ENCODE assay signal across 7 cellular contexts in genomic region chr2:205686231-205687017, GRCh38. TPM values are rescaled to one million over a fixed set of nuclear protein-coding genes. Genes with fewer than 3 reads are reported as not detected.
DNase-seq lines count a peak whose midpoint lies in the region; ATAC-seq and TF ChIP-seq lines count a peak whose summit lies in the region.

No MANE protein-coding gene starts in this region.

- no peak overlapping the region for H3T11ph ChIP-seq in H9 (ENCODE audit: low read length)

- no peak overlapping the region for H3K4ac ChIP-seq in H9 (ENCODE audit: low read depth, low read length)

- H3K23ac ChIP-seq in H9 (ENCODE audit: insufficient read length, low read depth, low read length) = no peak overlapping the region

- no peaks in the 10 kb centered on the region for H3K79me1 ChIP-seq in H9 (ENCODE audit: insufficient read depth, low read depth, low read length, poor library complexity, severe bottlenecking)

- H4K5ac ChIP-seq in H9 (ENCODE audit: insufficient read length, low read depth, low read length) = no peak overlapping the region

- peak overlapping the region in 2 of 3 experiments; percentile 28 to 57; a peak in 2 of 7 replicates for H3K27ac Mint-ChIP-seq in H9
- H3K27ac Mint-ChIP-seq in activated CD8-positive, alpha-beta T cell treated with anti-CD3 and anti-CD28 coated beads, Interleukin-2, amount 10 ng/mL, durations not matched to agents 7 days and 5 days = no peak overlapping the region

- H3K4me3 ChIP-seq in hepatocyte = peak overlapping the region; percentile 68
- peak overlapping the region; percentile 55 to 75 (median 64) for H3K4me3 ChIP-seq in skin epidermis

- peaks cover 62 to 71% of the 10 kb centered on the region in 2 experiments for H3K4me1 Mint-ChIP-seq in H9
- H3K4me1 Mint-ChIP-seq in activated CD8-positive, alpha-beta T cell treated with anti-CD3 and anti-CD28 coated beads, Interleukin-2, amount 10 ng/mL, durations not matched to agents 7 days and 5 days (ENCODE audit: low read depth) = peaks cover 37% of the 10 kb centered on the region

- H2AK5ac ChIP-seq in H9 (ENCODE audit: insufficient read length, low read length) = no peak overlapping the region

- peak overlapping the region; percentile 42 for H3K4me2 ChIP-seq in H9 (ENCODE audit: insufficient read depth, insufficient read length, low read length)
- peak overlapping the region; percentile 98 for H3K4me2 ChIP-seq in hepatocyte

- H3K56ac ChIP-seq in H9 (ENCODE audit: insufficient read length, low read depth, low read length) = no peak overlapping the region

- H3K27ac ChIP-seq in H9 (ENCODE audit: insufficient read length, low read depth, low read length) (no peak overlapping the region), hepatocyte (no peak overlapping the region), skin epidermis (peak overlapping the region in 15 of 21 experiments; percentile 62 to 96 (median 80))

- H4K91ac ChIP-seq in H9 (ENCODE audit: insufficient read length, low read depth, low read length) = no peak overlapping the region

- ATAC-seq in activated CD8-positive, alpha-beta T cell treated with anti-CD3 and anti-CD28 coated beads, Interleukin-2, amount 10 ng/mL, durations not matched to agents 7 days and 5 days = no peak
- ATAC-seq in HG02763 (IDR thresholded peaks at IDR 0.05; ENCODE audit: unreplicated experiment) = no peak

- H3K9me3 ChIP-seq in H9 (ENCODE audit: control insufficient read depth, low read depth, low read length) (no peaks in the 10 kb centered on the region), hepatocyte (ENCODE audit: low read depth) (no peaks in the 10 kb centered on the region)

- no peaks in the 10 kb centered on the region for H3K9me2 ChIP-seq in hepatocyte (replicated peaks; ENCODE audit: insufficient read depth)

- H2AFZ ChIP-seq in H9 (ENCODE audit: low read length) (no peak overlapping the region), hepatocyte (peak overlapping the region; percentile 38)

- peaks cover 72% of the 10 kb centered on the region for H3K27me3 Mint-ChIP-seq in H9 (ENCODE audit: low read depth)
- H3K27me3 Mint-ChIP-seq in activated CD8-positive, alpha-beta T cell treated with anti-CD3 and anti-CD28 coated beads, Interleukin-2, amount 10 ng/mL, durations not matched to agents 7 days and 5 days (ENCODE audit: low read depth) = peaks cover 72% of the 10 kb centered on the region

- H2BK15ac ChIP-seq in H9 (ENCODE audit: low read depth, low read length) = no peak overlapping the region

- TF ChIP-seq CTCF in H9 (conservative IDR thresholded peaks at IDR 0.05) = peak; percentile 42; the same call in 2 of the 3 replicates
- peak; percentile 41 for TF ChIP-seq CTCF in hepatocyte (IDR thresholded peaks at IDR 0.05; ENCODE audit: poor library complexity)
- no peak for TF ChIP-seq CTCF in GM20000 (IDR thresholded peaks at IDR 0.05; ENCODE audit: extremely low read depth, missing control alignments)

- H3K18ac ChIP-seq in H9 (ENCODE audit: insufficient read length, low read depth, low read length) = peak overlapping the region; percentile 39

- H3K4me3 Mint-ChIP-seq in H9 = peak overlapping the region; percentile 74 to 82
- peak overlapping the region; percentile 65 for H3K4me3 Mint-ChIP-seq in activated CD8-positive, alpha-beta T cell treated with anti-CD3 and anti-CD28 coated beads, Interleukin-2, amount 10 ng/mL, durations not matched to agents 7 days and 5 days

- H2BK12ac ChIP-seq in H9 (ENCODE audit: insufficient read length, low read depth, low read length) = no peak overlapping the region

- CTCF ChIA-PET in activated CD8-positive, alpha-beta T cell treated with anti-CD3 and anti-CD28 coated beads, Interleukin-2, amount 10 ng/mL, durations not matched to agents 7 days and 5 days (lab: Charles Lee) = no interaction called here

- POLR2A ChIA-PET in activated CD8-positive, alpha-beta T cell treated with anti-CD3 and anti-CD28 coated beads, Interleukin-2, amount 10 ng/mL, durations not matched to agents 7 days and 5 days (lab: Charles Lee) = no interaction called here

- H4K20me1 ChIP-seq in H9 (ENCODE audit: control insufficient read depth, insufficient read depth, insufficient read length) (no peaks in the 10 kb centered on the region), hepatocyte (ENCODE audit: insufficient read depth, poor library complexity, severe bottlenecking) (peaks cover 2% of the 10 kb centered on the region)

- no peaks in the 10 kb centered on the region for H3K36me3 ChIP-seq in hepatocyte (replicated peaks; ENCODE audit: insufficient read depth, low read depth)

- H4K8ac ChIP-seq in H9 (replicated peaks; ENCODE audit: insufficient read length, low read depth, low read length) = no peak overlapping the region

- H3K23me2 ChIP-seq in H9 (ENCODE audit: insufficient read length, low read depth, low read length, poor library complexity, severe bottlenecking) = peaks cover 40% of the 10 kb centered on the region

- no CpG with 5 or more reads among the region's 43 CpGs for WGBS in H9 (ENCODE audit: extremely low coverage, insufficient read length, low lambda C conversion rate)
- WGBS in hepatocyte (ENCODE audit: low lambda C conversion rate, missing lambda C conversion rate) = 6% methylated on average over 40 of the region's 43 CpGs

- H3K14ac ChIP-seq in H9 (ENCODE audit: insufficient read depth, low read length) = peak overlapping the region; percentile 52; the same call in 1 of the 2 replicates

- peaks cover 2% of the 10 kb centered on the region; the same call in 1 of the 2 replicates for H3K79me2 ChIP-seq in H9 (ENCODE audit: insufficient read depth, low read length)
- H3K79me2 ChIP-seq in hepatocyte = peaks cover 84% of the 10 kb centered on the region

- H3K9me3 Mint-ChIP-seq in H9 = no peaks in the 10 kb centered on the region; a peak in 1 of 5 replicates
- H3K9me3 Mint-ChIP-seq in activated CD8-positive, alpha-beta T cell treated with anti-CD3 and anti-CD28 coated beads, Interleukin-2, amount 10 ng/mL, durations not matched to agents 7 days and 5 days (ENCODE audit: insufficient read depth) = no peaks in the 10 kb centered on the region

- peaks cover 0 to 8% (median 5%) of the 10 kb centered on the region in 3 experiments; a peak in 4 of 7 replicates for H3K36me3 Mint-ChIP-seq in H9 (ENCODE audit: insufficient read depth in 1 of 3, low read depth in 3 of 3)
- H3K36me3 Mint-ChIP-seq in activated CD8-positive, alpha-beta T cell treated with anti-CD3 and anti-CD28 coated beads, Interleukin-2, amount 10 ng/mL, durations not matched to agents 7 days and 5 days (ENCODE audit: low read depth) = no peaks in the 10 kb centered on the region

- H3K4me1 ChIP-seq in H9 (ENCODE audit: insufficient read depth, low read length) = peaks cover 2% of the 10 kb centered on the region; the same call in 1 of the 2 replicates
- peaks cover 16% of the 10 kb centered on the region for H3K4me1 ChIP-seq in hepatocyte (ENCODE audit: insufficient read depth)

- DNase-seq in H9 (peak; percentile 51), hepatocyte (ENCODE audit: low spot score) (no peak), HPDE6-E6E7 (ENCODE audit: extremely low spot score) (no peak), GM20000 (ENCODE audit: low spot score) (no peak)
- DNase-seq in activated CD8-positive, alpha-beta T cell treated with anti-CD3 and anti-CD28 coated beads, Interleukin-2, amount 10 ng/mL, durations not matched to agents 7 days and 5 days = no peak

- no peak overlapping the region for H2BK5ac ChIP-seq in H9 (ENCODE audit: insufficient read length, low read length)

- H2BK120ac ChIP-seq in H9 (ENCODE audit: low read depth, low read length, poor library complexity, severe bottlenecking) = peak overlapping the region; percentile 78

- no peak overlapping the region for H2BK20ac ChIP-seq in H9 (ENCODE audit: low read depth, low read length, poor library complexity, severe bottlenecking)

- H3K9ac ChIP-seq in H9 (ENCODE audit: extremely low read depth, insufficient read length, low read length) = peak overlapping the region; percentile 18

- peaks cover 26% of the 10 kb centered on the region; the same call in 1 of the 2 replicates for H3K27me3 ChIP-seq in H9 (ENCODE audit: insufficient read depth, low read length)
- no peaks in the 10 kb centered on the region for H3K27me3 ChIP-seq in hepatocyte

RNA-seq across cellular contexts. Expression of gene NRP2, which starts 4.1 kb away (rescaled TPM):
- total RNA-seq in H9 (2021) (19.7 and 20.7 TPM in 2 replicates), hepatocyte (60.2 and 79.2 TPM in 2 replicates)
- total RNA-seq in activated CD8-positive, alpha-beta T cell treated with anti-CD3 and anti-CD28 coated beads, Interleukin-2, amount 10 ng/mL, durations not matched to agents 7 days and 5 days = 1 to 10 TPM; 4.0 to 4.2 TPM
- polyA plus RNA-seq in hepatocyte = 61.0 and 74.6 TPM in 2 replicates

Comparison
In these comparisons a context has a peak if more than half of its experiments do, and no peak if none do; other contexts are left out.
1. H3K27ac ChIP-seq: peak in skin epidermis (15 of 21); none in H9 (single experiment) and hepatocyte (single experiment).